ENCODE assay signal across 20 cellular contexts in the genomic region with DNA sequence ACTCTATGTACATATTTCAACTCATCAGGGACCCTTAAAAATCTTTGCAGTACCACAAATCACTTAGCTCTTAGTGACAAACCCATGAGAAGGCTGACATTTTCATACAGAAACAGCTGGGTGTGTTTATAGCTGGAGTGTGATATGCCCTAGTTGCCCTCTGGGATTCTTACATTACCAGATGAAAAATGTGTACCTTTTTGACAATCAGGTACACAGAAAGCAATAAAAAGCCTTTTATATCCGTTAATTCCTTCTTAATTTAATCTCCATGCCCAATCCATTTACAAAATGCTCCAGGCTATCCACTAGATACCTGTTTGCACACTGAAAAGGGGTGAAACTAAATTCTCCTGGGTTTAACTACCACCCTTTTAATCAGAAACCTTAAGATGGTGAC.
"Had no signal": no experiment of that assay in that cellular context is flagged by ENCODE, and none has a peak within 500 bp of the region (broad histone marks: within the 10 kb centered on the region; RNA-seq: fewer than 3 reads in every experiment).

No MANE protein-coding gene starts in this region.

- H3K4me1 Mint-ChIP-seq: T-cell had no signal

- H3K9me3 Mint-ChIP-seq: T-cell; T-helper 1 cell treated with Interleukin-12 subunit alpha and Interleukin-12 subunit beta and Interleukin-4 antibody, amounts not matched to agents 30 μg/mL and 1 μg/mL, for 36 hours had no signal

- H3K27ac Mint-ChIP-seq: T-cell; T-helper 1 cell treated with Interleukin-12 subunit alpha and Interleukin-12 subunit beta and Interleukin-4 antibody, amounts not matched to agents 30 μg/mL and 1 μg/mL, for 36 hours had no signal

- DNase-seq: KBM-7, MV-4-11, NCI-H1048, NCI-H1105 treated with DMSO at 0.1 percent for 48 hours, NCI-H1417 treated with DMSO at 0.1 percent for 48 hours, NCI-H146, NCI-H1694 treated with DMSO at 0.1 percent for 48 hours, NCI-H1930, NCI-H2081, NCI-H2107, NCI-H226, NCI-H446, NCI-H510A, NCI-H524 treated with DMSO at 0.1 percent for 48 hours, Right ventricle myocardium superior, RPMI8226, SIG-M5, SW 1271, T-cell had no signal

- H3K4me3 Mint-ChIP-seq: T-cell; T-helper 1 cell treated with Interleukin-12 subunit alpha and Interleukin-12 subunit beta and Interleukin-4 antibody, amounts not matched to agents 30 μg/mL and 1 μg/mL, for 36 hours had no signal

- H3K27me3 Mint-ChIP-seq: T-cell had no signal

- ATAC-seq: T-cell had no signal
